ENCODE assay signal across 3 cellular contexts in genomic region chr15:24747376-24747775, GRCh38.
"Had no signal": no experiment of that assay in that cellular context is flagged by ENCODE, and none has a peak within 500 bp of the region (broad histone marks: within the 10 kb centered on the region; RNA-seq: fewer than 3 reads in every experiment).

No MANE protein-coding gene starts in this region.

- DNase-seq: GDM1, GF-D8 had no signal

- H3K4me3 ChIP-seq: GM12878 had no signal
